Comparison of ENCODE assay signal across 9 cellular contexts in genomic region chr17:74430706-74431567, GRCh38. TPM values are rescaled to one million over a fixed set of nuclear protein-coding genes. Genes with fewer than 3 reads are reported as not detected.
A peak's percentile ranks its signal among the peaks of the same experiment; 100 is the strongest.
DNase-seq lines count a peak whose midpoint lies in the region; ATAC-seq and TF ChIP-seq lines count a peak whose summit lies in the region.
"Had no signal": no experiment of that assay in that cellular context is flagged by ENCODE, and none has a peak within 500 bp of the region (broad histone marks: within the 10 kb centered on the region; RNA-seq: fewer than 3 reads in every experiment).

No MANE protein-coding gene starts in this region.

- peak overlapping the region; percentile 86 for H3K27ac Mint-ChIP-seq in Calu3 (ENCODE audit: unreplicated experiment)
- no peak overlapping the region for H3K27ac Mint-ChIP-seq in activated naive CD4-positive, alpha-beta T cell treated with anti-CD3 and anti-CD28 coated beads, Interleukin-2, amount 50 U/mL, for 72 hours

- H3K79me2 ChIP-seq in osteoblast (ENCODE audit: insufficient read depth, low read length), result no peaks in the 10 kb centered on the region

- H2AFZ ChIP-seq in osteoblast (ENCODE audit: low read length), result no peak overlapping the region

- intact Hi-C loops in Calu3 (cut with micrococcal nuclease; ENCODE audit: unreplicated experiment), result no loop called here

- peak overlapping the region; percentile 53 for H3K4me2 ChIP-seq in osteoblast (ENCODE audit: insufficient read depth, low read length)

- no TSS peak for BruUV-seq in Calu3 (replicated peaks; lab: Mats Ljungman, UMichigan)

- H3K4me1 Mint-ChIP-seq in Calu3 (ENCODE audit: low read depth, unreplicated experiment), result peaks cover 44% of the 10 kb centered on the region

- H3K9me3 ChIP-seq in cardiac muscle cell (ENCODE audit: low read depth), result no peaks in the 10 kb centered on the region
- no peaks in the 10 kb centered on the region for H3K9me3 ChIP-seq in osteoblast (ENCODE audit: low read depth, low read length)

- H3K4me1 ChIP-seq in cardiac muscle cell (ENCODE audit: low read depth), result peaks cover 34% of the 10 kb centered on the region
- no peaks in the 10 kb centered on the region for H3K4me1 ChIP-seq in osteoblast (ENCODE audit: insufficient read depth, low read length)

- H3K27ac ChIP-seq in cardiac muscle cell, result peak overlapping the region; percentile 97
- H3K27ac ChIP-seq in osteoblast (ENCODE audit: low read depth, low read length), result no peak overlapping the region

- no peaks in the 10 kb centered on the region for H3K9me3 Mint-ChIP-seq in Calu3 (ENCODE audit: low read depth, unreplicated experiment)
- H3K9me3 Mint-ChIP-seq in activated naive CD4-positive, alpha-beta T cell treated with anti-CD3 and anti-CD28 coated beads, Interleukin-2, amount 50 U/mL, for 72 hours, result no peaks in the 10 kb centered on the region

- H3K4me3 ChIP-seq in cardiac muscle cell (peak overlapping the region; percentile 79), osteoblast (ENCODE audit: insufficient read depth, low read length) (peak overlapping the region; percentile 46)

- DNase-seq in Calu3 (peak; percentile 81), NCI-H128 (lab: John Stamatoyannopoulos, UW; ENCODE audit: unreplicated experiment) (peak; percentile 37), cardiac muscle cell (ENCODE audit: low read depth in 1 of 2, low spot score in 1 of 2) (peak; percentile 78 to 96), osteoblast (ENCODE audit: insufficient read length, low spot score, missing footprints) (peak; percentile 96)
- DNase-seq in activated naive CD4-positive, alpha-beta T cell treated with anti-CD3 and anti-CD28 coated beads, Interleukin-2, amount 50 U/mL, for 72 hours (ENCODE audit: low spot score in 2 of 2), result no peak

- ATAC-seq in GM21423 (IDR thresholded peaks at IDR 0.05; ENCODE audit: unreplicated experiment) (peak; percentile 55), HG02970 (IDR thresholded peaks at IDR 0.05; ENCODE audit: low FRiP score, unreplicated experiment) (no peak), GM18858 (IDR thresholded peaks at IDR 0.05; ENCODE audit: unreplicated experiment) (no peak)
- peak; percentile 47 to 69 for ATAC-seq in activated naive CD4-positive, alpha-beta T cell treated with anti-CD3 and anti-CD28 coated beads, Interleukin-2, amount 50 U/mL, for 72 hours

- no peaks in the 10 kb centered on the region for H4K20me1 ChIP-seq in osteoblast (ENCODE audit: insufficient read depth, low read length)

- H3K27me3 Mint-ChIP-seq in Calu3 (ENCODE audit: unreplicated experiment), result no peaks in the 10 kb centered on the region

- H3K36me3 Mint-ChIP-seq in Calu3 (ENCODE audit: insufficient read depth, unreplicated experiment), result peaks cover 36% of the 10 kb centered on the region
- H3K36me3 Mint-ChIP-seq in activated naive CD4-positive, alpha-beta T cell treated with anti-CD3 and anti-CD28 coated beads, Interleukin-2, amount 50 U/mL, for 72 hours, result no peaks in the 10 kb centered on the region

- H3K4me3 Mint-ChIP-seq in Calu3 (ENCODE audit: low read depth, unreplicated experiment), result peak overlapping the region; percentile 91

- CTCF ChIA-PET in Calu3 (lab: Charles Lee), result interaction anchor here (0.9 to 1.0 kb wide), 2 partner anchors 14 to 52 kb away, joined by 3 to 5 read pairs; no protein-coding TSS in a partner anchor

- no peaks in the 10 kb centered on the region for H3K27me3 ChIP-seq in cardiac muscle cell
- peaks cover 29% of the 10 kb centered on the region for H3K27me3 ChIP-seq in osteoblast (ENCODE audit: insufficient read depth, low read length)

- H3K36me3 ChIP-seq in cardiac muscle cell, result no peaks in the 10 kb centered on the region
- H3K36me3 ChIP-seq in osteoblast (ENCODE audit: insufficient read depth, low read length), result no peaks in the 10 kb centered on the region

- TF ChIP-seq CTCF in Calu3 (IDR thresholded peaks at IDR 0.05; ENCODE audit: unreplicated experiment) (no peak), cardiac muscle cell (IDR thresholded peaks at IDR 0.05; ENCODE audit: low read depth, low read length) (no peak), osteoblast (IDR thresholded peaks at IDR 0.05; ENCODE audit: extremely low read depth, low read depth, low read length) (no peak)

RNA-seq across cellular contexts. Expression of gene GPRC5C, which starts 1.0 kb away (rescaled TPM):
- 37.3 and 48.7 TPM in 2 replicates for total RNA-seq in Calu3 (2022)
- 1 to 10 TPM in 1 of 2 donors, not detected in 1; 2.3 TPM for total RNA-seq in activated naive CD4-positive, alpha-beta T cell treated with anti-CD3 and anti-CD28 coated beads, Interleukin-2, amount 50 U/mL, for 72 hours
- total RNA-seq in cardiac muscle cell, result 114 and 125 TPM in 2 replicates
- 106 and 117 TPM in 2 replicates for polyA plus RNA-seq in cardiac muscle cell
- 2.9 and 6.8 TPM in 2 replicates for total RNA-seq in osteoblast

RNA-seq across cellular contexts. Expression of gene CD300A, which starts 35.5 kb away (rescaled TPM):
- total RNA-seq in Calu3 (2022) (0.45 TPM in 1 of 2 replicates, not detected in the other), cardiac muscle cell (2.7 and 4.2 TPM in 2 replicates), osteoblast (not detected in 2 replicates)
- 1 to 10 TPM in 1 of 2 donors, under 1 TPM in 1; 0.46 to 4.0 TPM for total RNA-seq in activated naive CD4-positive, alpha-beta T cell treated with anti-CD3 and anti-CD28 coated beads, Interleukin-2, amount 50 U/mL, for 72 hours
- polyA plus RNA-seq in cardiac muscle cell, result 2.6 and 2.8 TPM in 2 replicates
- total RNA-seq: SK-MEL-5 had no signal

Comparison
In these comparisons a context has a peak if more than half of its experiments do, and no peak if none do; other contexts are left out.
1. DNase-seq: peak in Calu3 (single experiment), NCI-H128 (single experiment), cardiac muscle cell (2 of 2) and osteoblast (single experiment); none in activated naive CD4-positive, alpha-beta T cell treated with anti-CD3 and anti-CD28 coated beads, Interleukin-2, amount 50 U/mL, for 72 hours (0 of 2).
2. ATAC-seq: peak in GM21423 (single experiment) and activated naive CD4-positive, alpha-beta T cell treated with anti-CD3 and anti-CD28 coated beads, Interleukin-2, amount 50 U/mL, for 72 hours (2 of 2); none in HG02970 (single experiment) and GM18858 (single experiment).